ENCODE assay signal across 1 cellular context in the genomic region with DNA sequence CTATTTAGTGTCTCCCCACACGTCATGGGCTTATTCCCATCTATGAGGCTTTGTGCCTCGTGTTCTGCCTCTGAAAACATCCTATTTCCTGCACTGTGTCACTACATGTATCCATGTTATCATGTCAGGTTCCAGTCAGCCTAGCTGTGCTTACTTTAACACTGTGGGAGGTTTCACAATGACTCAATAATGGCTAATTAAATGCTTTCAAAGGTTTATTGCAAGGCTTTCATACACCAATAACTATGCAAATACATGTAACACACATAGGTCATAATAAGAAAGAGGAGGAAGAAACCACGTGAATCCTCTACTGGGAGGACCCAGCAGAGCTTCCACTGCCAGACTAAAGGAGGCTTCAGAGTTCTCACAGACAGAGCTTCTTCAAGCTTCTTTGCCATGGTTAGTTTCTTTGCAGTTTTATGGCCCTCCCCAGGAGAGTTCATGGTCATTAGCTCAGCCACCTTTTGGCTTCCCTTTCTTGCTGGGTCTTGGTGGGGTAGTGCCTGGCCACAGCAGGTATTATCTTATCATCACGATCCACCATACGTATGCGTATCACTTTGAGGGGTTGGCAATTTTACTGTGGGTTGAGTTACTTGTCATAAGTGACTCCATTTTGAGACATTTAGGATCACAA.
TF ChIP-seq lines count a peak whose summit lies in the region.

No MANE protein-coding gene starts in this region.

TF ChIP-seq in GM12878, 131 proteins besides CTCF, POLR2A, EP300 and RAD21 (continued from another document):
- peak; percentile 51 for TF ChIP-seq SKIL (IDR thresholded peaks at IDR 0.05; ENCODE audit: low read depth, poor library complexity, severe bottlenecking)
- no peak for TF ChIP-seq ZNF622 (IDR thresholded peaks at IDR 0.05)
- peak; percentile 62; the same call in 1 of the 2 replicates for TF ChIP-seq NR2F1 (conservative IDR thresholded peaks at IDR 0.05)
- TF ChIP-seq ATF2 (IDR thresholded peaks at IDR 0.05; ENCODE audit: low read length): peak; percentile 62; the same call in 1 of the 2 replicates
- TF ChIP-seq, protein P1, sequence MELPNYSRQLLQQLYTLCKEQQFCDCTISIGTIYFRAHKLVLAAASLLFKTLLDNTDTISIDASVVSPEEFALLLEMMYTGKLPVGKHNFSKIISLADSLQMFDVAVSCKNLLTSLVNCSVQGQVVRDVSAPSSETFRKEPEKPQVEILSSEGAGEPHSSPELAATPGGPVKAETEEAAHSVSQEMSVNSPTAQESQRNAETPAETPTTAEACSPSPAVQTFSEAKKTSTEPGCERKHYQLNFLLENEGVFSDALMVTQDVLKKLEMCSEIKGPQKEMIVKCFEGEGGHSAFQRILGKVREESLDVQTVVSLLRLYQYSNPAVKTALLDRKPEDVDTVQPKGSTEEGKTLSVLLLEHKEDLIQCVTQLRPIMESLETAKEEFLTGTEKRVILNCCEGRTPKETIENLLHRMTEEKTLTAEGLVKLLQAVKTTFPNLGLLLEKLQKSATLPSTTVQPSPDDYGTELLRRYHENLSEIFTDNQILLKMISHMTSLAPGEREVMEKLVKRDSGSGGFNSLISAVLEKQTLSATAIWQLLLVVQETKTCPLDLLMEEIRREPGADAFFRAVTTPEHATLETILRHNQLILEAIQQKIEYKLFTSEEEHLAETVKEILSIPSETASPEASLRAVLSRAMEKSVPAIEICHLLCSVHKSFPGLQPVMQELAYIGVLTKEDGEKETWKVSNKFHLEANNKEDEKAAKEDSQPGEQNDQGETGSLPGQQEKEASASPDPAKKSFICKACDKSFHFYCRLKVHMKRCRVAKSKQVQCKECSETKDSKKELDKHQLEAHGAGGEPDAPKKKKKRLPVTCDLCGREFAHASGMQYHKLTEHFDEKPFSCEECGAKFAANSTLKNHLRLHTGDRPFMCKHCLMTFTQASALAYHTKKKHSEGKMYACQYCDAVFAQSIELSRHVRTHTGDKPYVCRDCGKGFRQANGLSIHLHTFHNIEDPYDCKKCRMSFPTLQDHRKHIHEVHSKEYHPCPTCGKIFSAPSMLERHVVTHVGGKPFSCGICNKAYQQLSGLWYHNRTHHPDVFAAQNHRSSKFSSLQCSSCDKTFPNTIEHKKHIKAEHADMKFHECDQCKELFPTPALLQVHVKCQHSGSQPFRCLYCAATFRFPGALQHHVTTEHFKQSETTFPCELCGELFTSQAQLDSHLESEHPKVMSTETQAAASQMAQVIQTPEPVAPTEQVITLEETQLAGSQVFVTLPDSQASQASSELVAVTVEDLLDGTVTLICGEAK (IDR thresholded peaks at IDR 0.05; ENCODE audit: borderline replicate concordance): no peak
- no peak for TF ChIP-seq CREB1 (IDR thresholded peaks at IDR 0.05; ENCODE audit: low read depth)
- TF ChIP-seq, protein P2, sequence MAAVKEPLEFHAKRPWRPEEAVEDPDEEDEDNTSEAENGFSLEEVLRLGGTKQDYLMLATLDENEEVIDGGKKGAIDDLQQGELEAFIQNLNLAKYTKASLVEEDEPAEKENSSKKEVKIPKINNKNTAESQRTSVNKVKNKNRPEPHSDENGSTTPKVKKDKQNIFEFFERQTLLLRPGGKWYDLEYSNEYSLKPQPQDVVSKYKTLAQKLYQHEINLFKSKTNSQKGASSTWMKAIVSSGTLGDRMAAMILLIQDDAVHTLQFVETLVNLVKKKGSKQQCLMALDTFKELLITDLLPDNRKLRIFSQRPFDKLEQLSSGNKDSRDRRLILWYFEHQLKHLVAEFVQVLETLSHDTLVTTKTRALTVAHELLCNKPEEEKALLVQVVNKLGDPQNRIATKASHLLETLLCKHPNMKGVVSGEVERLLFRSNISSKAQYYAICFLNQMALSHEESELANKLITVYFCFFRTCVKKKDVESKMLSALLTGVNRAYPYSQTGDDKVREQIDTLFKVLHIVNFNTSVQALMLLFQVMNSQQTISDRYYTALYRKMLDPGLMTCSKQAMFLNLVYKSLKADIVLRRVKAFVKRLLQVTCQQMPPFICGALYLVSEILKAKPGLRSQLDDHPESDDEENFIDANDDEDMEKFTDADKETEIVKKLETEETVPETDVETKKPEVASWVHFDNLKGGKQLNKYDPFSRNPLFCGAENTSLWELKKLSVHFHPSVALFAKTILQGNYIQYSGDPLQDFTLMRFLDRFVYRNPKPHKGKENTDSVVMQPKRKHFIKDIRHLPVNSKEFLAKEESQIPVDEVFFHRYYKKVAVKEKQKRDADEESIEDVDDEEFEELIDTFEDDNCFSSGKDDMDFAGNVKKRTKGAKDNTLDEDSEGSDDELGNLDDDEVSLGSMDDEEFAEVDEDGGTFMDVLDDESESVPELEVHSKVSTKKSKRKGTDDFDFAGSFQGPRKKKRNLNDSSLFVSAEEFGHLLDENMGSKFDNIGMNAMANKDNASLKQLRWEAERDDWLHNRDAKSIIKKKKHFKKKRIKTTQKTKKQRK (IDR thresholded peaks at IDR 0.05; ENCODE audit: low read depth, low read length): no peak
- TF ChIP-seq STAT1 (conservative IDR thresholded peaks at IDR 0.05): no peak
- TF ChIP-seq, protein P3, sequence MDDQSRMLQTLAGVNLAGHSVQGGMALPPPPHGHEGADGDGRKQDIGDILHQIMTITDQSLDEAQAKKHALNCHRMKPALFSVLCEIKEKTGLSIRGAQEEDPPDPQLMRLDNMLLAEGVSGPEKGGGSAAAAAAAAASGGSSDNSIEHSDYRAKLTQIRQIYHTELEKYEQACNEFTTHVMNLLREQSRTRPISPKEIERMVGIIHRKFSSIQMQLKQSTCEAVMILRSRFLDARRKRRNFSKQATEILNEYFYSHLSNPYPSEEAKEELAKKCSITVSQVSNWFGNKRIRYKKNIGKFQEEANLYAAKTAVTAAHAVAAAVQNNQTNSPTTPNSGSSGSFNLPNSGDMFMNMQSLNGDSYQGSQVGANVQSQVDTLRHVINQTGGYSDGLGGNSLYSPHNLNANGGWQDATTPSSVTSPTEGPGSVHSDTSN (IDR thresholded peaks at IDR 0.05; ENCODE audit: insufficient replicate concordance, low read depth, low read length): no peak
- no peak for TF ChIP-seq NFIC (IDR thresholded peaks at IDR 0.05; ENCODE audit: low read depth, low read length)
- TF ChIP-seq PAX8 (IDR thresholded peaks at IDR 0.05): no peak
- TF ChIP-seq MAX (IDR thresholded peaks at IDR 0.05; ENCODE audit: low read depth, low read length): no peak
- TF ChIP-seq RB1 (IDR thresholded peaks at IDR 0.05; ENCODE audit: borderline replicate concordance): no peak
- no peak for TF ChIP-seq STAT3 (IDR thresholded peaks at IDR 0.05; ENCODE audit: low read depth, low read length)
- no peak for TF ChIP-seq EED (IDR thresholded peaks at IDR 0.05; ENCODE audit: low read depth)
- TF ChIP-seq BMI1 (IDR thresholded peaks at IDR 0.05; ENCODE audit: borderline replicate concordance): 0 out of 2 replicates have a peak, but pooled peaks have one; percentile 28
- no peak for TF ChIP-seq NFYA (IDR thresholded peaks at IDR 0.05; ENCODE audit: borderline replicate concordance, low read depth, low read length)
- TF ChIP-seq SMAD5 (IDR thresholded peaks at IDR 0.05; ENCODE audit: low read depth): no peak
- TF ChIP-seq RAD51 (IDR thresholded peaks at IDR 0.05): peak; percentile 46; the same call in 1 of the 2 replicates
- no peak for TF ChIP-seq ASH2L (IDR thresholded peaks at IDR 0.05; ENCODE audit: borderline replicate concordance, low read depth)
- TF ChIP-seq ZNF384 (IDR thresholded peaks at IDR 0.05; ENCODE audit: borderline replicate concordance, low read depth, low read length): no peak
- no peak for TF ChIP-seq MYC (IDR thresholded peaks at IDR 0.05; ENCODE audit: insufficient read depth, insufficient read length, insufficient replicate concordance, low read length, severe bottlenecking)
